2 cellular contexts compared by ENCODE assay signal in the genomic region with DNA sequence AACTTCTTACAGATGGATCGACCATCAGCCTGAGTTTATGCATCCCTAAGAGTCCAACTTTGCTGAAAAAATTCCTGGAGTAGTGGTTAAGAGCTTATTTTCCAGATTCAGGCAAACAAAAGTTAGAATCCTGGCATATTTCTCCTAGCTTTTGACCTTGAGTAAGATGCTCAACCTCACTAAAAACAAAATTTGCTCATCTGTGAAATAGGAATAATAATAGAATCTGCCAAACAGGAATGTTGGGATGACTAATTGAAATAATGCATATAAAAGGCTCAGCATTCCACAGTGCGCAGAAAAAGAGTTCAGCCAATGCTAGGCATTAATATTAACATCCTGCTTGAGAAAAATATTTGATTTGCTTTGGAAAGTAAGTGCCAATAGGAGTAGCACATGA.
TF ChIP-seq lines count a peak whose summit lies in the region.

No MANE protein-coding gene starts in this region.

TF ChIP-seq in SK-N-SH, 30 proteins besides CTCF, POLR2A, EP300 and RAD21 (continued from another document):
- TF ChIP-seq, protein P1, sequence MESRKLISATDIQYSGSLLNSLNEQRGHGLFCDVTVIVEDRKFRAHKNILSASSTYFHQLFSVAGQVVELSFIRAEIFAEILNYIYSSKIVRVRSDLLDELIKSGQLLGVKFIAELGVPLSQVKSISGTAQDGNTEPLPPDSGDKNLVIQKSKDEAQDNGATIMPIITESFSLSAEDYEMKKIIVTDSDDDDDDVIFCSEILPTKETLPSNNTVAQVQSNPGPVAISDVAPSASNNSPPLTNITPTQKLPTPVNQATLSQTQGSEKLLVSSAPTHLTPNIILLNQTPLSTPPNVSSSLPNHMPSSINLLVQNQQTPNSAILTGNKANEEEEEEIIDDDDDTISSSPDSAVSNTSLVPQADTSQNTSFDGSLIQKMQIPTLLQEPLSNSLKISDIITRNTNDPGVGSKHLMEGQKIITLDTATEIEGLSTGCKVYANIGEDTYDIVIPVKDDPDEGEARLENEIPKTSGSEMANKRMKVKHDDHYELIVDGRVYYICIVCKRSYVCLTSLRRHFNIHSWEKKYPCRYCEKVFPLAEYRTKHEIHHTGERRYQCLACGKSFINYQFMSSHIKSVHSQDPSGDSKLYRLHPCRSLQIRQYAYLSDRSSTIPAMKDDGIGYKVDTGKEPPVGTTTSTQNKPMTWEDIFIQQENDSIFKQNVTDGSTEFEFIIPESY (IDR thresholded peaks at IDR 0.05; ENCODE audit: borderline replicate concordance, low read depth) = no peak
- TF ChIP-seq MEF2A (IDR thresholded peaks at IDR 0.05; ENCODE audit: borderline replicate concordance, low read depth) (no peak), JUND (IDR thresholded peaks at IDR 0.05) (no peak), FOSL2 (IDR thresholded peaks at IDR 0.05; ENCODE audit: borderline replicate concordance, low read depth) (no peak), SIN3A (IDR thresholded peaks at IDR 0.05; ENCODE audit: borderline replicate concordance, low read depth, low read length) (no peak), SMC3 (IDR thresholded peaks at IDR 0.05; ENCODE audit: low read depth, low read length) (no peak), CHD2 (IDR thresholded peaks at IDR 0.05; ENCODE audit: low read length, partially characterized antibody) (no peak), ELF1 (IDR thresholded peaks at IDR 0.05) (no peak), TAF1 (IDR thresholded peaks at IDR 0.05; ENCODE audit: borderline replicate concordance, low read depth, low read length) (no peak), EZH2phosphoT487 (IDR thresholded peaks at IDR 0.05; ENCODE audit: borderline replicate concordance, low read depth) (no peak)
- TF ChIP-seq, protein P2, sequence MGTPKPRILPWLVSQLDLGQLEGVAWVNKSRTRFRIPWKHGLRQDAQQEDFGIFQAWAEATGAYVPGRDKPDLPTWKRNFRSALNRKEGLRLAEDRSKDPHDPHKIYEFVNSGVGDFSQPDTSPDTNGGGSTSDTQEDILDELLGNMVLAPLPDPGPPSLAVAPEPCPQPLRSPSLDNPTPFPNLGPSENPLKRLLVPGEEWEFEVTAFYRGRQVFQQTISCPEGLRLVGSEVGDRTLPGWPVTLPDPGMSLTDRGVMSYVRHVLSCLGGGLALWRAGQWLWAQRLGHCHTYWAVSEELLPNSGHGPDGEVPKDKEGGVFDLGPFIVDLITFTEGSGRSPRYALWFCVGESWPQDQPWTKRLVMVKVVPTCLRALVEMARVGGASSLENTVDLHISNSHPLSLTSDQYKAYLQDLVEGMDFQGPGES (IDR thresholded peaks at IDR 0.05; ENCODE audit: low read depth, low read length) = no peak

TF ChIP-seq in SK-N-SH treated with all-trans-retinoic acid at 6 μM for 48 hours, 23 proteins besides CTCF, POLR2A, EP300 and RAD21 (continued from another document):
- TF ChIP-seq ZC3H10 (CRISPR knock-in tag; IDR thresholded peaks at IDR 0.05) = no peak
- no peak for TF ChIP-seq ARNTL (CRISPR knock-in tag; IDR thresholded peaks at IDR 0.05; ENCODE audit: borderline replicate concordance, low read depth)
TF ChIP-seq in SK-N-SH treated with all-trans-retinoic acid at 6 μM for 48 hours: peak in this region for 0.
